Comparison of ENCODE assay signal across 17 cellular contexts in genomic region chr2:188884051-188884450, GRCh38.
DNase-seq lines count a peak whose midpoint lies in the region; ATAC-seq and TF ChIP-seq lines count a peak whose summit lies in the region.
"Had no signal": no experiment of that assay in that cellular context is flagged by ENCODE, and none has a peak within 500 bp of the region (broad histone marks: within the 10 kb centered on the region; RNA-seq: fewer than 3 reads in every experiment).

No MANE protein-coding gene starts in this region.

- no peak for TF ChIP-seq CTCF in AG10803 (conservative IDR thresholded peaks at IDR 0.05; ENCODE audit: low read length)
- no peak for TF ChIP-seq CTCF in choroid plexus epithelial cell (conservative IDR thresholded peaks at IDR 0.05; ENCODE audit: low read depth, low read length)
- TF ChIP-seq CTCF in nephron (IDR thresholded peaks at IDR 0.05; ENCODE audit: unreplicated experiment in 3 of 3): no peak
- TF ChIP-seq CTCF in mucosa of descending colon (IDR thresholded peaks at IDR 0.05): no peak

- H3K4me3 Mint-ChIP-seq in nephron: no peak overlapping the region
- H3K4me3 Mint-ChIP-seq: activated naive CD8-positive, alpha-beta T cell treated with anti-CD3 and anti-CD28 coated beads, Interleukin-2, amount 50 U/mL, for 24 hours; activated T-cell treated with anti-CD3 and anti-CD28 coated beads, Interleukin-2, amount 50 U/mL, for 72 hours; natural killer cell treated with Interleukin-12 subunit alpha and Interleukin-12 subunit beta and Interleukin-15 and Interleukin-18, amount 100 ng/mL, for 72 hours had no signal

- no peaks in the 10 kb centered on the region for H3K4me1 ChIP-seq in mucosa of descending colon (ENCODE audit: low read depth)
- H3K4me1 ChIP-seq: esophagus muscularis mucosa, thyroid gland had no signal

- DNase-seq in AG10803 (ENCODE audit: low read depth) (peak; percentile 47), LHCN-M2 (ENCODE audit: low read depth) (peak; percentile 75), choroid plexus epithelial cell (ENCODE audit: low read depth) (peak; percentile 65), mucosa of descending colon (no peak), NCI-H2227 (lab: John Stamatoyannopoulos, UW; ENCODE audit: unreplicated experiment) (no peak), cerebellum (ENCODE audit: low spot score) (no peak)
- DNase-seq in effector CD4-positive, alpha-beta T cell: no peak
- DNase-seq: activated naive CD8-positive, alpha-beta T cell treated with anti-CD3 and anti-CD28 coated beads, Interleukin-2, amount 50 U/mL, for 24 hours; activated T-cell treated with anti-CD3 and anti-CD28 coated beads, Interleukin-2, amount 50 U/mL, for 72 hours; cortex of kidney; NCI-H2171; NK-92 treated with Interleukin-12 subunit alpha and Interleukin-12 subunit beta, amount 100 ng/mL, for 24 hours; thyroid gland had no signal

- peaks cover 12% of the 10 kb centered on the region for H3K9me3 Mint-ChIP-seq in nephron
- H3K9me3 Mint-ChIP-seq: activated naive CD8-positive, alpha-beta T cell treated with anti-CD3 and anti-CD28 coated beads, Interleukin-2, amount 50 U/mL, for 24 hours had no signal

- no peaks in the 10 kb centered on the region for H3K27me3 Mint-ChIP-seq in nephron (ENCODE audit: low read depth)
- H3K27me3 Mint-ChIP-seq: activated naive CD8-positive, alpha-beta T cell treated with anti-CD3 and anti-CD28 coated beads, Interleukin-2, amount 50 U/mL, for 24 hours; natural killer cell treated with Interleukin-12 subunit alpha and Interleukin-12 subunit beta and Interleukin-15 and Interleukin-18, amount 100 ng/mL, for 72 hours had no signal

- H3K4me1 Mint-ChIP-seq in nephron: peaks cover 11% of the 10 kb centered on the region
- H3K4me1 Mint-ChIP-seq: activated naive CD8-positive, alpha-beta T cell treated with anti-CD3 and anti-CD28 coated beads, Interleukin-2, amount 50 U/mL, for 24 hours had no signal

- H3K4me3 ChIP-seq in AG10803 (ENCODE audit: low read length) (no peak overlapping the region), choroid plexus epithelial cell (ENCODE audit: low read depth, low read length) (no peak overlapping the region), mucosa of descending colon (no peak overlapping the region)
- H3K4me3 ChIP-seq: esophagus muscularis mucosa, thyroid gland had no signal

- no peaks in the 10 kb centered on the region for H3K36me3 Mint-ChIP-seq in nephron (ENCODE audit: low read depth)
- H3K36me3 Mint-ChIP-seq: natural killer cell treated with Interleukin-12 subunit alpha and Interleukin-12 subunit beta and Interleukin-15 and Interleukin-18, amount 100 ng/mL, for 72 hours had no signal

- ATAC-seq in mucosa of descending colon: no peak
- ATAC-seq: activated naive CD8-positive, alpha-beta T cell treated with anti-CD3 and anti-CD28 coated beads, Interleukin-2, amount 50 U/mL, for 24 hours; activated T-cell treated with anti-CD3 and anti-CD28 coated beads, Interleukin-2, amount 50 U/mL, for 72 hours; HepG2; natural killer cell treated with Interleukin-12 subunit alpha and Interleukin-12 subunit beta and Interleukin-15 and Interleukin-18, amount 100 ng/mL, for 72 hours had no signal

- H3K36me3 ChIP-seq in mucosa of descending colon (ENCODE audit: low read depth): no peaks in the 10 kb centered on the region
- H3K36me3 ChIP-seq: esophagus muscularis mucosa, thyroid gland had no signal

- intact Hi-C loops in mucosa of descending colon (cut with DNase I, micrococcal nuclease): no loop called here

- peak overlapping the region in 2 of 3 experiments; percentile 50 to 77 for H3K27ac Mint-ChIP-seq in nephron
- H3K27ac Mint-ChIP-seq: activated naive CD8-positive, alpha-beta T cell treated with anti-CD3 and anti-CD28 coated beads, Interleukin-2, amount 50 U/mL, for 24 hours; activated T-cell treated with anti-CD3 and anti-CD28 coated beads, Interleukin-2, amount 50 U/mL, for 72 hours; natural killer cell treated with Interleukin-12 subunit alpha and Interleukin-12 subunit beta and Interleukin-15 and Interleukin-18, amount 100 ng/mL, for 72 hours had no signal

- H3K9me3 ChIP-seq in mucosa of descending colon: no peaks in the 10 kb centered on the region
- H3K9me3 ChIP-seq: thyroid gland had no signal

Comparison
In these comparisons a context has a peak if more than half of its experiments do, and no peak if none do; other contexts are left out.
1. DNase-seq: peak in AG10803 (single experiment), LHCN-M2 (single experiment) and choroid plexus epithelial cell (single experiment); none in mucosa of descending colon (0 of 3), effector CD4-positive, alpha-beta T cell (single experiment), NCI-H2227 (single experiment) and cerebellum (single experiment).